Comparison of ENCODE assay signal across 1 cellular context in the genomic region with DNA sequence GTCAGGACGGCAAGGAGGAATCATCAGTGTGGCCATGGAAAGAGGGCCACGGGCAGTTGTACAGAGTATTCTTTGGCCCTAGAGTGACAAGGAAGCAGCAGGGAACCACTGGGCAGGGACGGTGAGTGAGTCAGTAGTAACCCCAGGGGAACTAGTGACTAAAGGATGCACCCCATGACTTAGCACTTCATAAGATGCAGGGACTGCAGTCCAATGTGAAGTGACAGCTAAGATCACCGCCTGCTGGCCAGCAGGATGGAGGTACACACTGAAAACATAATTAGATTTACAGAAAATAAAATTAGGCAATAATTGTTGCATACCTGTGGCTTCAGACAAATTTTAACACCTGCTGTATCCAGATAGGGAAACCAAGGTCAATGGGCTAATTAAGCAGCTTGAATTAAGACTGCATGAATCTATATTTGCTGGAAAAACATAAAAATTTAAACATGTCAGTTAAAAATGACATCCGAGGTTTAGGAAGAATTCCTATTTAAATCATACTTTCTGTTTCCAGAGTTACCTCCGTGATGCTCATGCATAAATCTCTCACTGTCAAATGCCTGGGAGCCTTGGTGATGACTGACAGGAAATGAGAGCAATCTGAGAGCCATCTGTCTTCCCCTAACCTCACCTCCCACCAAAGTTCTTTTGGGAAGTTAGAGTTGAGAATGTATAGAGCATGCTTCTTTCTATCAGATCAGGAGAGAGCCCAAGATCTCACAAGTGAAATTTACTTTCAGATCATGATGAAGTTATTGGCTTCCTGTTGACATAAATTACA.
TF ChIP-seq lines count a peak whose summit lies in the region.

No MANE protein-coding gene starts in this region.

TF ChIP-seq in K562, 482 proteins besides CTCF, POLR2A, EP300 and RAD21 (continued from another document and continues in another):
- TF ChIP-seq, protein P1, sequence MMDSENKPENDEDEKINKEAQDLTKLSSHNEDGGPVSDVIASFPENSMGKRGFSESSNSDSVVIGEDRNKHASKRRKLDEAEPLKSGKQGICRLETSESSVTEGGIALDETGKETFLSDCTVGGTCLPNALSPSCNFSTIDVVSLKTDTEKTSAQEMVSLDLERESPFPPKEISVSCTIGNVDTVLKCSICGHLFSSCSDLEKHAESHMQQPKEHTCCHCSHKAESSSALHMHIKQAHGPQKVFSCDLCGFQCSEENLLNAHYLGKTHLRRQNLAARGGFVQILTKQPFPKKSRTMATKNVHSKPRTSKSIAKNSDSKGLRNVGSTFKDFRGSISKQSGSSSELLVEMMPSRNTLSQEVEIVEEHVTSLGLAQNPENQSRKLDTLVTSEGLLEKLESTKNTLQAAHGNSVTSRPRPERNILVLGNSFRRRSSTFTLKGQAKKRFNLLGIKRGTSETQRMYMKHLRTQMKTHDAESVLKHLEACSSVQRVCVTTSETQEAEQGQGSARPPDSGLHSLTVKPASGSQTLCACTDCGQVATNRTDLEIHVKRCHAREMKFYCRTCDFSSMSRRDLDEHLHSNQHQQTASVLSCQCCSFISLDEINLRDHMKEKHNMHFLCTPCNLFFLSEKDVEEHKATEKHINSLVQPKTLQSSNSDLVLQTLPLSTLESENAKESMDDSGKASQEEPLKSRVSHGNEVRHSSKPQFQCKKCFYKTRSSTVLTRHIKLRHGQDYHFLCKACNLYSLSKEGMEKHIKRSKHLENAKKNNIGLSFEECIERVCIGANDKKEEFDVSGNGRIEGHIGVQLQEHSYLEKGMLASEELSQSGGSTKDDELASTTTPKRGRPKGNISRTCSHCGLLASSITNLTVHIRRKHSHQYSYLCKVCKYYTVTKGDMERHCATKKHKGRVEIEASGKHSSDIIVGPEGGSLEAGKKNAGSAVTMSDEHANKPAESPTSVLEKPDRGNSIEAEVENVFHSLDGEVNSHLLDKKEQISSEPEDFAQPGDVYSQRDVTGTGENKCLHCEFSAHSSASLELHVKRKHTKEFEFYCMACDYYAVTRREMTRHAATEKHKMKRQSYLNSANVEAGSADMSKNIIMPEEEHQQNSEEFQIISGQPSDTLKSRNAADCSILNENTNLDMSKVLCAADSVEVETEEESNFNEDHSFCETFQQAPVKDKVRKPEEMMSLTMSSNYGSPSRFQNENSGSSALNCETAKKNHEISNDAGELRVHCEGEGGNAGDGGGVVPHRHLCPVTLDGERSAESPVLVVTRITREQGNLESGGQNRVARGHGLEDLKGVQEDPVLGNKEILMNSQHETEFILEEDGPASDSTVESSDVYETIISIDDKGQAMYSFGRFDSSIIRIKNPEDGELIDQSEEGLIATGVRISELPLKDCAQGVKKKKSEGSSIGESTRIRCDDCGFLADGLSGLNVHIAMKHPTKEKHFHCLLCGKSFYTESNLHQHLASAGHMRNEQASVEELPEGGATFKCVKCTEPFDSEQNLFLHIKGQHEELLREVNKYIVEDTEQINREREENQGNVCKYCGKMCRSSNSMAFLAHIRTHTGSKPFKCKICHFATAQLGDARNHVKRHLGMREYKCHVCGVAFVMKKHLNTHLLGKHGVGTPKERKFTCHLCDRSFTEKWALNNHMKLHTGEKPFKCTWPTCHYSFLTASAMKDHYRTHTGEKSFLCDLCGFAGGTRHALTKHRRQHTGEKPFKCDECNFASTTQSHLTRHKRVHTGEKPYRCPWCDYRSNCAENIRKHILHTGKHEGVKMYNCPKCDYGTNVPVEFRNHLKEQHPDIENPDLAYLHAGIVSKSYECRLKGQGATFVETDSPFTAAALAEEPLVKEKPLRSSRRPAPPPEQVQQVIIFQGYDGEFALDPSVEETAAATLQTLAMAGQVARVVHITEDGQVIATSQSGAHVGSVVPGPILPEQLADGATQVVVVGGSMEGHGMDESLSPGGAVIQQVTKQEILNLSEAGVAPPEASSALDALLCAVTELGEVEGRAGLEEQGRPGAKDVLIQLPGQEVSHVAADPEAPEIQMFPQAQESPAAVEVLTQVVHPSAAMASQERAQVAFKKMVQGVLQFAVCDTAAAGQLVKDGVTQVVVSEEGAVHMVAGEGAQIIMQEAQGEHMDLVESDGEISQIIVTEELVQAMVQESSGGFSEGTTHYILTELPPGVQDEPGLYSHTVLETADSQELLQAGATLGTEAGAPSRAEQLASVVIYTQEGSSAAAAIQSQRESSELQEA (IDR thresholded peaks at IDR 0.05; ENCODE audit: low read depth) = no peak
- no peak for TF ChIP-seq ZNF507 (tag; conservative IDR thresholded peaks at IDR 0.05)
- no peak for TF ChIP-seq STAT5A (IDR thresholded peaks at IDR 0.05; ENCODE audit: borderline replicate concordance, low read length)
- no peak for TF ChIP-seq BMI1 (IDR thresholded peaks at IDR 0.05; ENCODE audit: low read length)
- TF ChIP-seq, protein P2, sequence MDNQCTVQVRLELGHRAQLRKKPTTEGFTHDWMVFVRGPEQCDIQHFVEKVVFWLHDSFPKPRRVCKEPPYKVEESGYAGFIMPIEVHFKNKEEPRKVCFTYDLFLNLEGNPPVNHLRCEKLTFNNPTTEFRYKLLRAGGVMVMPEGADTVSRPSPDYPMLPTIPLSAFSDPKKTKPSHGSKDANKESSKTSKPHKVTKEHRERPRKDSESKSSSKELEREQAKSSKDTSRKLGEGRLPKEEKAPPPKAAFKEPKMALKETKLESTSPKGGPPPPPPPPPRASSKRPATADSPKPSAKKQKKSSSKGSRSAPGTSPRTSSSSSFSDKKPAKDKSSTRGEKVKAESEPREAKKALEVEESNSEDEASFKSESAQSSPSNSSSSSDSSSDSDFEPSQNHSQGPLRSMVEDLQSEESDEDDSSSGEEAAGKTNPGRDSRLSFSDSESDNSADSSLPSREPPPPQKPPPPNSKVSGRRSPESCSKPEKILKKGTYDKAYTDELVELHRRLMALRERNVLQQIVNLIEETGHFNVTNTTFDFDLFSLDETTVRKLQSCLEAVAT (IDR thresholded peaks at IDR 0.05) = no peak
- peak; percentile 54 for TF ChIP-seq PKNOX1 (IDR thresholded peaks at IDR 0.05)
- no peak for TF ChIP-seq CBX5 (IDR thresholded peaks at IDR 0.05; ENCODE audit: borderline replicate concordance, low read depth)
- no peak for TF ChIP-seq ZNF75A (CRISPR knock-in tag; IDR thresholded peaks at IDR 0.05)
- no peak for TF ChIP-seq ZHX1 (conservative IDR thresholded peaks at IDR 0.05; ENCODE audit: low read length)
- no peak for TF ChIP-seq CBFA2T3 (IDR thresholded peaks at IDR 0.05)
- no peak for TF ChIP-seq NFATC3 (IDR thresholded peaks at IDR 0.05)
- no peak for TF ChIP-seq ZNF217 (CRISPR knock-in tag; IDR thresholded peaks at IDR 0.05)
- TF ChIP-seq POLR2G (IDR thresholded peaks at IDR 0.05; ENCODE audit: low read depth, low read length) = no peak
- TF ChIP-seq MCM5 (IDR thresholded peaks at IDR 0.05; ENCODE audit: low read depth) = no peak
- TF ChIP-seq, protein P3, sequence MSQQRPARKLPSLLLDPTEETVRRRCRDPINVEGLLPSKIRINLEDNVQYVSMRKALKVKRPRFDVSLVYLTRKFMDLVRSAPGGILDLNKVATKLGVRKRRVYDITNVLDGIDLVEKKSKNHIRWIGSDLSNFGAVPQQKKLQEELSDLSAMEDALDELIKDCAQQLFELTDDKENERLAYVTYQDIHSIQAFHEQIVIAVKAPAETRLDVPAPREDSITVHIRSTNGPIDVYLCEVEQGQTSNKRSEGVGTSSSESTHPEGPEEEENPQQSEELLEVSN (IDR thresholded peaks at IDR 0.05; ENCODE audit: borderline replicate concordance in 1 of 2, extremely low read depth in 1 of 2, insufficient read depth in 1 of 2, insufficient read length in 1 of 2, low read depth in 1 of 2, low read length in 1 of 2, poor library complexity in 1 of 2, severe bottlenecking in 1 of 2) = no peak
- TF ChIP-seq, protein P4, sequence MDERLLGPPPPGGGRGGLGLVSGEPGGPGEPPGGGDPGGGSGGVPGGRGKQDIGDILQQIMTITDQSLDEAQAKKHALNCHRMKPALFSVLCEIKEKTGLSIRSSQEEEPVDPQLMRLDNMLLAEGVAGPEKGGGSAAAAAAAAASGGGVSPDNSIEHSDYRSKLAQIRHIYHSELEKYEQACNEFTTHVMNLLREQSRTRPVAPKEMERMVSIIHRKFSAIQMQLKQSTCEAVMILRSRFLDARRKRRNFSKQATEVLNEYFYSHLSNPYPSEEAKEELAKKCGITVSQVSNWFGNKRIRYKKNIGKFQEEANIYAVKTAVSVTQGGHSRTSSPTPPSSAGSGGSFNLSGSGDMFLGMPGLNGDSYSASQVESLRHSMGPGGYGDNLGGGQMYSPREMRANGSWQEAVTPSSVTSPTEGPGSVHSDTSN (CRISPR knock-in tag; IDR thresholded peaks at IDR 0.05; ENCODE audit: low read depth) = no peak
- TF ChIP-seq, protein P4 (tag; conservative IDR thresholded peaks at IDR 0.05; ENCODE audit: low read depth) = 0 out of 2 replicates have a peak, but pooled peaks have one; percentile 4
- no peak for TF ChIP-seq ZNF445 (CRISPR knock-in tag; IDR thresholded peaks at IDR 0.05; ENCODE audit: low read depth)
- TF ChIP-seq RNF2 (IDR thresholded peaks at IDR 0.05) = no peak
- no peak for TF ChIP-seq ZEB2 (IDR thresholded peaks at IDR 0.05)
- no peak for TF ChIP-seq ZBTB9 (CRISPR knock-in tag; IDR thresholded peaks at IDR 0.05)
- TF ChIP-seq NFE2 (IDR thresholded peaks at IDR 0.05; ENCODE audit: low read depth) = peak; percentile 94
- TF ChIP-seq ASH1L (IDR thresholded peaks at IDR 0.05; ENCODE audit: borderline replicate concordance, low read depth, partially characterized antibody) = no peak
- peak; percentile 78 for TF ChIP-seq C11orf30 (IDR thresholded peaks at IDR 0.05; ENCODE audit: low read depth)
- TF ChIP-seq HEY1 (CRISPR knock-in tag; IDR thresholded peaks at IDR 0.05; ENCODE audit: borderline replicate concordance) = no peak
- no peak for TF ChIP-seq HLTF (IDR thresholded peaks at IDR 0.05)
- TF ChIP-seq MYC (IDR thresholded peaks at IDR 0.05; ENCODE audit: low read depth, low read length) = no peak
- no peak for TF ChIP-seq MYC (CRISPR knock-in tag; IDR thresholded peaks at IDR 0.05; ENCODE audit: borderline replicate concordance, low read depth)
- no peak for TF ChIP-seq DNMT1 (IDR thresholded peaks at IDR 0.05)
- no peak for TF ChIP-seq ERF (CRISPR knock-in tag; IDR thresholded peaks at IDR 0.05)
- no peak for TF ChIP-seq PTRF (tag; IDR thresholded peaks at IDR 0.05)
- peak; percentile 70; the same call in 1 of the 2 replicates for TF ChIP-seq MECOM (CRISPR knock-in tag; IDR thresholded peaks at IDR 0.05)
- TF ChIP-seq BRCA1 (IDR thresholded peaks at IDR 0.05) = no peak
- TF ChIP-seq BRCA1 (CRISPR knock-in tag; IDR thresholded peaks at IDR 0.05) = no peak
- TF ChIP-seq RFX1 (IDR thresholded peaks at IDR 0.05) = no peak
- no peak for TF ChIP-seq DMBX1 (CRISPR knock-in tag; IDR thresholded peaks at IDR 0.05; ENCODE audit: borderline replicate concordance)
- peak in 1 of 2 experiments; percentile 70; a peak in 2 of 4 replicates for TF ChIP-seq RCOR1 (IDR thresholded peaks at IDR 0.05; ENCODE audit: borderline replicate concordance in 1 of 2, low read depth in 2 of 2, low read length in 2 of 2)
- TF ChIP-seq RAD51 (IDR thresholded peaks at IDR 0.05; ENCODE audit: borderline replicate concordance, low read depth) = no peak
- TF ChIP-seq MAFG (tag; conservative IDR thresholded peaks at IDR 0.05) = peak; percentile 89
- TF ChIP-seq SMC3 (conservative IDR thresholded peaks at IDR 0.05; ENCODE audit: insufficient read depth, low read depth, low read length) = 0 out of 2 replicates have a peak, but pooled peaks have one; percentile 25
- TF ChIP-seq JUND (IDR thresholded peaks at IDR 0.05; ENCODE audit: borderline replicate concordance, low read depth, low read length) = peak; percentile 53; the same call in 1 of the 2 replicates
- TF ChIP-seq JUND (tag; IDR thresholded peaks at IDR 0.05; ENCODE audit: borderline replicate concordance, low read depth, low read length) = peak; percentile 70; the same call in 2 of the 3 replicates
- TF ChIP-seq POLR2H (tag; IDR thresholded peaks at IDR 0.05; ENCODE audit: low read depth) = no peak
- TF ChIP-seq GATAD2A (IDR thresholded peaks at IDR 0.05) = no peak
- TF ChIP-seq ZKSCAN1 (IDR thresholded peaks at IDR 0.05; ENCODE audit: low read depth, low read length) = no peak
- TF ChIP-seq MAFF (IDR thresholded peaks at IDR 0.05; ENCODE audit: low read length) = peak; percentile 51; the same call in 1 of the 2 replicates
